30 cellular contexts compared by ENCODE assay signal in genomic region chr14:50865677-50866076, GRCh38. TPM values are rescaled to one million over a fixed set of nuclear protein-coding genes. Genes with fewer than 3 reads are reported as not detected.
DNase-seq lines count a peak whose midpoint lies in the region; ATAC-seq and TF ChIP-seq lines count a peak whose summit lies in the region.
"Had no signal": no experiment of that assay in that cellular context is flagged by ENCODE, and none has a peak within 500 bp of the region (broad histone marks: within the 10 kb centered on the region; RNA-seq: fewer than 3 reads in every experiment).

No MANE protein-coding gene starts in this region.

- no peaks in the 10 kb centered on the region for H3K9me3 ChIP-seq in Loucy (ENCODE audit: insufficient read depth, low read depth, low read length)
- no peaks in the 10 kb centered on the region for H3K9me3 ChIP-seq in right lobe of liver
- H3K9me3 ChIP-seq: prostate gland, sigmoid colon, suprapubic skin, upper lobe of right lung had no signal

- H3K9ac ChIP-seq in Loucy (ENCODE audit: low read depth, low read length, poor library complexity, severe bottlenecking) = no peak overlapping the region
- H3K9ac ChIP-seq: neural progenitor cell had no signal

- ATAC-seq in right lobe of liver = peak; percentile 35 to 59 (median 44)
- ATAC-seq: activated naive CD4-positive, alpha-beta T cell treated with anti-CD3 and anti-CD28 coated beads, Interleukin-2, amount 50 U/mL, for 72 hours; GM23338; stimulated activated naive B cell treated with anti-CD40 and anti-IgM and Interleukin-4, amounts not matched to agents 10 μg/mL and 1 μg/mL and 100 μg/mL, for 72 hours; T-helper 17 cell; upper lobe of right lung had no signal

- H3K36me3 ChIP-seq in Loucy (ENCODE audit: insufficient read depth, low read length) (no peaks in the 10 kb centered on the region), right lobe of liver (no peaks in the 10 kb centered on the region)
- H3K36me3 ChIP-seq: neural progenitor cell, prostate gland, sigmoid colon, suprapubic skin, upper lobe of right lung had no signal

- WGBS in right lobe of liver (ENCODE audit: insufficient coverage, low coverage, low lambda C conversion rate, missing lambda C conversion rate) = 32% methylated on average over 6 of the region's 6 CpGs

- TF ChIP-seq POLR2A in right lobe of liver (IDR thresholded peaks at IDR 0.05) = no peak

- H3F3A ChIP-seq in Loucy (ENCODE audit: low read depth) = no peaks in the 10 kb centered on the region

- H3K9me2 ChIP-seq in Loucy (replicated peaks; ENCODE audit: low read depth, low read length) = no peaks in the 10 kb centered on the region

- TF ChIP-seq CTCF in Loucy (conservative IDR thresholded peaks at IDR 0.05; ENCODE audit: low read length) (no peak), choroid plexus epithelial cell (conservative IDR thresholded peaks at IDR 0.05; ENCODE audit: low read depth, low read length) (no peak), right lobe of liver (IDR thresholded peaks at IDR 0.05) (no peak)

- no peak overlapping the region for H3K4me3 ChIP-seq in Loucy (ENCODE audit: low read length, poor library complexity, severe bottlenecking)
- peak overlapping the region; percentile 8 for H3K4me3 ChIP-seq in choroid plexus epithelial cell (ENCODE audit: low read depth, low read length)
- H3K4me3 ChIP-seq in right lobe of liver = no peak overlapping the region
- H3K4me3 ChIP-seq: GM23338, neural progenitor cell, prostate gland, sigmoid colon, suprapubic skin, upper lobe of right lung had no signal

- no peaks in the 10 kb centered on the region for H4K20me1 ChIP-seq in Loucy (ENCODE audit: insufficient read depth, low read length, poor library complexity, severe bottlenecking)

- H3K27me3 ChIP-seq in Loucy (ENCODE audit: insufficient read depth, low read length, poor library complexity, severe bottlenecking) (no peaks in the 10 kb centered on the region), right lobe of liver (no peaks in the 10 kb centered on the region)
- H3K27me3 ChIP-seq: upper lobe of right lung had no signal

- intact Hi-C loops in right lobe of liver (cut with DNase I) = no loop called here

- no peak overlapping the region for H3K27ac ChIP-seq in right lobe of liver
- H3K27ac ChIP-seq: C4-2B, neural progenitor cell, prostate gland, RWPE1, sigmoid colon, suprapubic skin, upper lobe of right lung, VCaP had no signal

- DNase-seq in CD1c-positive myeloid dendritic cell (ENCODE audit: extremely low spot score) = peak; percentile 20
- DNase-seq in choroid plexus epithelial cell (ENCODE audit: low read depth) = peak; percentile 63
- DNase-seq in right lobe of liver = no peak
- DNase-seq in SHP77 (lab: John Stamatoyannopoulos, UW) = no peak
- no peak for DNase-seq in NCI-H526 treated with DMSO at 0.1 percent for 48 hours (lab: John Stamatoyannopoulos, UW)
- DNase-seq in RKO (ENCODE audit: low spot score) = no peak
- DNase-seq in islet precursor cell = no peak
- DNase-seq: activated CD4-positive, alpha-beta T cell treated with anti-CD3 and anti-CD28 coated beads for 4 hours; activated T-cell treated with anti-CD3 and anti-CD28 coated beads for 4 hours; anterior cingulate cortex; DMS79 treated with DMSO at 0.1 percent for 48 hours; mammary epithelial cell; NCI-H1092; NCI-H187; NCI-H524 treated with DMSO at 0.1 percent for 48 hours; sigmoid colon; stimulated activated CD4-positive, alpha-beta T cell treated with anti-CD3 and anti-CD28 coated beads, Interleukin-4, amount 100 ng/mL, for 4 hours; stimulated activated naive B cell treated with anti-CD40 and anti-IgM and Interleukin-4, amounts not matched to agents 10 μg/mL and 1 μg/mL and 100 μg/mL, for 72 hours; T-helper 17 cell; upper lobe of right lung had no signal

- H3K4me2 ChIP-seq in Loucy (ENCODE audit: low read depth, low read length, poor library complexity, severe bottlenecking) = peak overlapping the region; percentile 13
- H3K4me2 ChIP-seq: GM23338, neural progenitor cell had no signal

- no peak overlapping the region for H2AFZ ChIP-seq in Loucy (ENCODE audit: low read length)
- H2AFZ ChIP-seq: neural progenitor cell had no signal

- no peaks in the 10 kb centered on the region for H3K79me2 ChIP-seq in Loucy (ENCODE audit: insufficient read depth, low read length)

- H3K4me1 ChIP-seq in Loucy (ENCODE audit: insufficient read depth, low read length, poor library complexity, severe bottlenecking) = peaks cover 43% of the 10 kb centered on the region
- no peaks in the 10 kb centered on the region for H3K4me1 ChIP-seq in right lobe of liver
- H3K4me1 ChIP-seq: prostate gland, sigmoid colon, suprapubic skin had no signal

RNA-seq across cellular contexts. Expression of gene ABHD12B, which starts 6.2 kb away (rescaled TPM):
- total RNA-seq in right lobe of liver = not detected
- total RNA-seq: activated naive CD4-positive, alpha-beta T cell treated with anti-CD3 and anti-CD28 coated beads, Interleukin-2, amount 50 U/mL, for 72 hours; cardiac septum; mammary epithelial cell; prostate gland; sigmoid colon; T-helper 17 cell had no signal

RNA-seq across cellular contexts. Expression of gene NIN, which starts 34.7 kb away (rescaled TPM):
- 10 to 100 TPM in 1 of 6 experiments, 1 to 10 TPM in 5; 6.4 to 10.9 (median 7.5) TPM for total RNA-seq in right lobe of liver

Comparison
In these comparisons a context has a peak if more than half of its experiments do, and no peak if none do; other contexts are left out.
1. DNase-seq: peak in CD1c-positive myeloid dendritic cell (single experiment) and choroid plexus epithelial cell (single experiment); none in right lobe of liver (0 of 3), SHP77 (0 of 2), NCI-H526 treated with DMSO at 0.1 percent for 48 hours (single experiment), RKO (single experiment) and islet precursor cell (single experiment).